ENCODE assay signal across 32 cellular contexts in the genomic region with DNA sequence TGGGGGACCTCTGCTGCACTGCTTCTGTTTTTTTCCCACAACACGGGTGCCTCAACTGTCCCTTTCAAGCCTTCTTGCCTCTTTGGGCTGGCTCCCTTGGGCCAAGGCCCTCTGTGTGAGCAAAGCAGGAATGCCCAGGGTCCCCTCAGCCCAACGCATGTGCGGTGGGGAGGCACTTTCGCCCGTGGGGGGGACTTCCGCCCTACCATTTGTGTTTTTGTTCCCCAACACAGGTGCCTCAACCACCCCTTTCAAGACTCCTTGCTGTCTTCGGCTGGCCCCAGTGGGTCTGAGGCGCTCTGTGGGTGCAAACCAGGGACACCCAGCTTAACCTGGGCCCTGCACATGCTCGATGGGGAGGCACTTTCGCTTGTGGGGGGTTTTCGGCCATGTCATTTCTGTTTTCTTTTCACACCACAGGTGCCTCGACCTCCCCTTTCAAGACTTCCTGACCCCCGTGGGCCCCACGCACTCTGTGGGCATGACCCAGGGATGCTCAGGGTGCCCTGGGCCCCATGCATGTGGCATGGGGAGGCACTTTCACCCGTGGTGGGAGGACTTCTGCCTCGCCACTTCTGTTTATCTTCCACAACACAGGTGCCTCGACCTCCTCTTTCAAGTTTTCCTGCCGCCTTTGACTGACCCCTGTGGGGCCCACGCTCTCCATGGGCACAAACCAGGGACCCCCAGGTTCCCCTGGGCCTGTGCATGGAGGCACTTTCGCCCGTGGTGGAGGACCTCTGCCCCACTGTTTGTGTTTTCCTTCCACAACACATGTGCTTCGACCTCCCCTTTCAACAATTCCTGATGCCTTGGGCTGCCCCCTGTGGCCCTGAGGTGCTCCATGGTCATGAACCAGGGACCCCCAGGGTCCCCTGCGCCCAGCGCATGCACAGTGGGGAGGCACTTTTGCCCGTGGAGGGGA.
"Had no signal": no experiment of that assay in that cellular context is flagged by ENCODE, and none has a peak within 500 bp of the region (broad histone marks: within the 10 kb centered on the region; RNA-seq: fewer than 3 reads in every experiment).

No MANE protein-coding gene starts in this region.

- H3K4me3 Mint-ChIP-seq: activated CD4-positive, alpha-beta memory T cell treated with anti-CD3 and anti-CD28 coated beads, Interleukin-2, amount 10 ng/mL, durations not matched to agents 7 days and 5 days; activated CD8-positive, alpha-beta memory T cell treated with anti-CD3 and anti-CD28 coated beads, Interleukin-2, amount 10 ng/mL, durations not matched to agents 7 days and 5 days; activated naive CD4-positive, alpha-beta T cell treated with anti-CD3 and anti-CD28 coated beads, Interleukin-2, amount 10 ng/mL, durations not matched to agents 7 days and 5 days; activated naive CD8-positive, alpha-beta T cell; activated naive CD8-positive, alpha-beta T cell treated with anti-CD3 and anti-CD28 coated beads, Interleukin-2, amount 50 U/mL, for 24 hours; brain had no signal

- H3K9me3 Mint-ChIP-seq: activated naive CD8-positive, alpha-beta T cell treated with anti-CD3 and anti-CD28 coated beads, Interleukin-2, amount 50 U/mL, for 24 hours had no signal

- H3K36me3 Mint-ChIP-seq: activated CD8-positive, alpha-beta memory T cell treated with anti-CD3 and anti-CD28 coated beads, Interleukin-2, amount 10 ng/mL, durations not matched to agents 7 days and 5 days; activated naive CD4-positive, alpha-beta T cell treated with anti-CD3 and anti-CD28 coated beads, Interleukin-2, amount 10 ng/mL, durations not matched to agents 7 days and 5 days; activated naive CD8-positive, alpha-beta T cell; brain had no signal

- H3K36me3 ChIP-seq: WERI-Rb-1 had no signal

- ATAC-seq: activated CD8-positive, alpha-beta memory T cell treated with anti-CD3 and anti-CD28 coated beads, Interleukin-2, amount 10 ng/mL, durations not matched to agents 7 days and 5 days; activated naive CD8-positive, alpha-beta T cell treated with anti-CD3 and anti-CD28 coated beads, Interleukin-2, amount 50 U/mL, for 24 hours had no signal

- DNase-seq: activated CD4-positive, alpha-beta memory T cell treated with anti-CD3 and anti-CD28 coated beads, Interleukin-2, amount 10 ng/mL, durations not matched to agents 7 days and 5 days; activated CD4-positive, alpha-beta T cell treated with anti-CD3 and anti-CD28 coated beads for 1 hour; activated CD4-positive, alpha-beta T cell treated with anti-CD3 and anti-CD28 coated beads for 48 hours; activated CD4-positive, CD25-positive, alpha-beta regulatory T cell; activated CD8-positive, alpha-beta memory T cell treated with anti-CD3 and anti-CD28 coated beads for 24 hours; activated CD8-positive, alpha-beta memory T cell treated with anti-CD3 and anti-CD28 coated beads, Interleukin-2, amount 10 ng/mL, durations not matched to agents 7 days and 5 days; activated CD8-positive, alpha-beta memory T cell treated with anti-CD3 and anti-CD28 coated beads, Interleukin-2, amount 50 U/mL, for 48 hours; activated effector memory CD4-positive, alpha-beta T cell treated with Interleukin-2 at 50 U/mL for 16 hours; activated naive CD4-positive, alpha-beta T cell treated with anti-CD3 and anti-CD28 coated beads, Interleukin-2, amount 10 ng/mL, durations not matched to agents 7 days and 5 days; activated naive CD8-positive, alpha-beta T cell treated with anti-CD3 and anti-CD28 coated beads, Interleukin-2, amount 50 U/mL, for 24 hours; activated T-cell treated with anti-CD3 and anti-CD28 coated beads, Interleukin-2, amount 50 U/mL, for 48 hours; anterior cingulate cortex; MM.1S; MV-4-11; NCI-H1092; NCI-H1436 treated with DMSO at 0.1 percent for 48 hours; NCI-H1694 treated with DMSO at 0.1 percent for 48 hours; NCI-H2029; NCI-H510A; NCI-H526; NCI-H748 treated with DMSO at 0.1 percent for 48 hours; NK-92 treated with Interleukin-12 subunit alpha and Interleukin-12 subunit beta, amount 100 ng/mL, for 24 hours; PC-9; SW 1271; T-helper 1 cell; T-helper 2 cell; T-helper 9 cell; WERI-Rb-1 had no signal

- H3K27ac ChIP-seq: KMS-11, PC-9, RWPE1, WERI-Rb-1 had no signal

- H3K27me3 Mint-ChIP-seq: activated CD4-positive, alpha-beta memory T cell treated with anti-CD3 and anti-CD28 coated beads, Interleukin-2, amount 10 ng/mL, durations not matched to agents 7 days and 5 days; activated CD8-positive, alpha-beta memory T cell treated with anti-CD3 and anti-CD28 coated beads, Interleukin-2, amount 10 ng/mL, durations not matched to agents 7 days and 5 days; activated naive CD4-positive, alpha-beta T cell treated with anti-CD3 and anti-CD28 coated beads, Interleukin-2, amount 10 ng/mL, durations not matched to agents 7 days and 5 days; activated naive CD8-positive, alpha-beta T cell treated with anti-CD3 and anti-CD28 coated beads, Interleukin-2, amount 50 U/mL, for 24 hours; brain had no signal

- H3K4me3 ChIP-seq: PC-9 had no signal

- H3K4me1 Mint-ChIP-seq: activated CD4-positive, alpha-beta memory T cell treated with anti-CD3 and anti-CD28 coated beads, Interleukin-2, amount 10 ng/mL, durations not matched to agents 7 days and 5 days; activated CD8-positive, alpha-beta memory T cell treated with anti-CD3 and anti-CD28 coated beads, Interleukin-2, amount 10 ng/mL, durations not matched to agents 7 days and 5 days; activated naive CD4-positive, alpha-beta T cell treated with anti-CD3 and anti-CD28 coated beads, Interleukin-2, amount 10 ng/mL, durations not matched to agents 7 days and 5 days; activated naive CD8-positive, alpha-beta T cell treated with anti-CD3 and anti-CD28 coated beads, Interleukin-2, amount 50 U/mL, for 24 hours; brain had no signal

- H3K27ac Mint-ChIP-seq: activated CD4-positive, alpha-beta memory T cell treated with anti-CD3 and anti-CD28 coated beads, Interleukin-2, amount 10 ng/mL, durations not matched to agents 7 days and 5 days; activated CD8-positive, alpha-beta memory T cell treated with anti-CD3 and anti-CD28 coated beads, Interleukin-2, amount 10 ng/mL, durations not matched to agents 7 days and 5 days; activated naive CD4-positive, alpha-beta T cell treated with anti-CD3 and anti-CD28 coated beads, Interleukin-2, amount 10 ng/mL, durations not matched to agents 7 days and 5 days; activated naive CD8-positive, alpha-beta T cell; activated naive CD8-positive, alpha-beta T cell treated with anti-CD3 and anti-CD28 coated beads, Interleukin-2, amount 50 U/mL, for 24 hours; brain had no signal
